19 cellular contexts compared by ENCODE assay signal in the genomic region with DNA sequence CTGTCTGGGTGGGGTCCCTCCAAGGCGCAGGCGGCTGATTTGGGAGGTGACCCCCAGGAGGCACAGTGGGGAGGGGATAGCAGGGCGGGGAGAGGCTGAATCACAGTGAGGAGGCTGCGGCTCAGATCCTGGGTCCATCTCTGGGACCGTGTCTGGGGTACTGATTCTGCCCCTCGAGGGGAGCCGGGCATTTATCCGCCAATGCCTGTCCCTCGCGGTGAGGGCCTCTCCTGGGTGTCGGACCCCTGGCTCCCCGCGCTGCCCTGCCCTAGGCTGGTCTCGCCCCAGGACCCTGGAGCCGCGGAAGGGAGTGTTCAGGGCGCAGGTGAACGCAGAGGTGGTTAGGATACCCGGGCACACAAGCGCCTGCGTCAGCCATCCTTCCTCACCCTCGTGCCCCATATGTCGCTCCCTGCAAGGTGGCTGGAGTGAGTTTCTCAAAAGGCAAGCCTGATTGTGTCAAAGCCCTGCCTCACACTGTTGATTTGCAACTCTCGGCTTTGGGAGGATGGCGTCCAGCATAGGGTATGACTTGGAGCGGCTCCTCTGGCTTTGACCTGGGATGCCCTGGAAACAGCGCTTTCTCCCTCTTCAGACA.
DNase-seq lines count a peak whose midpoint lies in the region; ATAC-seq and TF ChIP-seq lines count a peak whose summit lies in the region.
"Had no signal": no experiment of that assay in that cellular context is flagged by ENCODE, and none has a peak within 500 bp of the region (broad histone marks: within the 10 kb centered on the region; RNA-seq: fewer than 3 reads in every experiment).

No MANE protein-coding gene starts in this region.

- ATAC-seq in activated CD8-positive, alpha-beta T cell treated with anti-CD3 and anti-CD28 coated beads, Interleukin-2, amount 10 ng/mL, durations not matched to agents 7 days and 5 days, result no peak
- no peak for ATAC-seq in activated CD8-positive, alpha-beta T cell treated with anti-CD3 and anti-CD28 coated beads for 36 hours

- TF ChIP-seq CTCF in activated CD8-positive, alpha-beta T cell treated with anti-CD3 and anti-CD28 coated beads for 36 hours (IDR thresholded peaks at IDR 0.05), result no peak
- TF ChIP-seq CTCF in WERI-Rb-1 (IDR thresholded peaks at IDR 0.05; ENCODE audit: low read depth, low read length), result no peak
- no peak for TF ChIP-seq CTCF in hepatocyte (IDR thresholded peaks at IDR 0.05; ENCODE audit: poor library complexity)

- no peaks in the 10 kb centered on the region for H3K36me3 ChIP-seq in WERI-Rb-1
- H3K36me3 ChIP-seq in hepatocyte (replicated peaks; ENCODE audit: insufficient read depth, low read depth), result no peaks in the 10 kb centered on the region
- H3K36me3 ChIP-seq: Peyer's patch had no signal

- no peaks in the 10 kb centered on the region for H4K20me1 ChIP-seq in hepatocyte (ENCODE audit: insufficient read depth, poor library complexity, severe bottlenecking)

- no peaks in the 10 kb centered on the region for H3K4me1 Mint-ChIP-seq in activated CD8-positive, alpha-beta T cell treated with anti-CD3 and anti-CD28 coated beads, Interleukin-2, amount 10 ng/mL, durations not matched to agents 7 days and 5 days (ENCODE audit: low read depth)
- no peaks in the 10 kb centered on the region for H3K4me1 Mint-ChIP-seq in activated CD8-positive, alpha-beta T cell treated with anti-CD3 and anti-CD28 coated beads for 36 hours (ENCODE audit: low read depth)
- H3K4me1 Mint-ChIP-seq: CD14-positive monocyte had no signal

- CTCF ChIA-PET in activated CD8-positive, alpha-beta T cell treated with anti-CD3 and anti-CD28 coated beads, Interleukin-2, amount 10 ng/mL, durations not matched to agents 7 days and 5 days (lab: Charles Lee), result no interaction called here
- CTCF ChIA-PET in activated CD8-positive, alpha-beta T cell treated with anti-CD3 and anti-CD28 coated beads for 36 hours (lab: Charles Lee), result no interaction called here

- DNase-seq in activated CD8-positive, alpha-beta T cell treated with anti-CD3 and anti-CD28 coated beads, Interleukin-2, amount 10 ng/mL, durations not matched to agents 7 days and 5 days, result peak; percentile 13
- no peak for DNase-seq in activated CD8-positive, alpha-beta T cell treated with anti-CD3 and anti-CD28 coated beads for 36 hours
- DNase-seq in WERI-Rb-1 (peak; percentile 3), islet precursor cell (peak; percentile 43), hepatocyte (ENCODE audit: low spot score) (no peak), AG08396 (ENCODE audit: low spot score) (no peak), NCI-H2171 (lab: John Stamatoyannopoulos, UW) (no peak)
- DNase-seq in stimulated activated CD8-positive, alpha-beta memory T cell treated with anti-CD3 and anti-CD28 coated beads, Interleukin-4, amount 100 ng/mL, for 48 hours, result peak; percentile 8
- DNase-seq: 8988T, AML-193, GDM1, Kasumi-1, NCI-H1694, NCI-H2081, NCI-H2171 treated with DMSO at 0.1 percent for 48 hours, NCI-H524 treated with DMSO at 0.1 percent for 48 hours, NCI-H82 had no signal

- POLR2A ChIA-PET in activated CD8-positive, alpha-beta T cell treated with anti-CD3 and anti-CD28 coated beads, Interleukin-2, amount 10 ng/mL, durations not matched to agents 7 days and 5 days (lab: Charles Lee), result no interaction called here
- POLR2A ChIA-PET in activated CD8-positive, alpha-beta T cell treated with anti-CD3 and anti-CD28 coated beads for 36 hours (lab: Charles Lee), result no interaction called here

- peaks cover 18% of the 10 kb centered on the region for H3K27me3 Mint-ChIP-seq in activated CD8-positive, alpha-beta T cell treated with anti-CD3 and anti-CD28 coated beads, Interleukin-2, amount 10 ng/mL, durations not matched to agents 7 days and 5 days (ENCODE audit: low read depth)
- H3K27me3 Mint-ChIP-seq in activated CD8-positive, alpha-beta T cell treated with anti-CD3 and anti-CD28 coated beads for 36 hours, result peaks cover 19% of the 10 kb centered on the region

- no peaks in the 10 kb centered on the region for H3K27me3 ChIP-seq in WERI-Rb-1 (ENCODE audit: insufficient read depth, low read depth, severe bottlenecking)
- peaks cover 4% of the 10 kb centered on the region for H3K27me3 ChIP-seq in hepatocyte
- H3K27me3 ChIP-seq: Peyer's patch had no signal

- H3K9me3 ChIP-seq in WERI-Rb-1 (ENCODE audit: severe bottlenecking), result no peaks in the 10 kb centered on the region
- H3K9me3 ChIP-seq in hepatocyte (ENCODE audit: low read depth), result no peaks in the 10 kb centered on the region

- H3K27ac ChIP-seq in WERI-Rb-1, result no peak overlapping the region
- no peak overlapping the region for H3K27ac ChIP-seq in hepatocyte
- H3K27ac ChIP-seq: Peyer's patch had no signal

- H3K9me2 ChIP-seq in hepatocyte (replicated peaks; ENCODE audit: insufficient read depth), result no peaks in the 10 kb centered on the region

- H3K4me3 ChIP-seq in WERI-Rb-1 (ENCODE audit: low read depth, low read length) (no peak overlapping the region), hepatocyte (no peak overlapping the region)
- H3K4me3 ChIP-seq: Peyer's patch had no signal

- H3K4me1 ChIP-seq in hepatocyte (ENCODE audit: insufficient read depth), result no peaks in the 10 kb centered on the region
- H3K4me1 ChIP-seq: Peyer's patch had no signal

- H2AFZ ChIP-seq in hepatocyte, result no peak overlapping the region

- H3K4me2 ChIP-seq in hepatocyte, result no peak overlapping the region

- no peaks in the 10 kb centered on the region for H3K36me3 Mint-ChIP-seq in activated CD8-positive, alpha-beta T cell treated with anti-CD3 and anti-CD28 coated beads, Interleukin-2, amount 10 ng/mL, durations not matched to agents 7 days and 5 days (ENCODE audit: low read depth)
- H3K36me3 Mint-ChIP-seq in activated CD8-positive, alpha-beta T cell treated with anti-CD3 and anti-CD28 coated beads for 36 hours (ENCODE audit: low read depth), result no peaks in the 10 kb centered on the region
- H3K36me3 Mint-ChIP-seq: CD14-positive monocyte had no signal

- H3K27ac Mint-ChIP-seq in activated CD8-positive, alpha-beta T cell treated with anti-CD3 and anti-CD28 coated beads, Interleukin-2, amount 10 ng/mL, durations not matched to agents 7 days and 5 days, result no peak overlapping the region
- no peak overlapping the region for H3K27ac Mint-ChIP-seq in activated CD8-positive, alpha-beta T cell treated with anti-CD3 and anti-CD28 coated beads for 36 hours
- H3K27ac Mint-ChIP-seq: CD14-positive monocyte had no signal

- no peaks in the 10 kb centered on the region for H3K9me3 Mint-ChIP-seq in activated CD8-positive, alpha-beta T cell treated with anti-CD3 and anti-CD28 coated beads, Interleukin-2, amount 10 ng/mL, durations not matched to agents 7 days and 5 days (ENCODE audit: insufficient read depth)
- no peaks in the 10 kb centered on the region for H3K9me3 Mint-ChIP-seq in activated CD8-positive, alpha-beta T cell treated with anti-CD3 and anti-CD28 coated beads for 36 hours
- H3K9me3 Mint-ChIP-seq: CD14-positive monocyte had no signal

- intact Hi-C loops in activated CD8-positive, alpha-beta T cell treated with anti-CD3 and anti-CD28 coated beads for 36 hours (cut with micrococcal nuclease), result no loop called here

- WGBS in hepatocyte (ENCODE audit: low lambda C conversion rate, missing lambda C conversion rate), result 87% methylated on average over 27 of the region's 27 CpGs

- no peaks in the 10 kb centered on the region for H3K79me2 ChIP-seq in hepatocyte

- no peak overlapping the region for H3K4me3 Mint-ChIP-seq in activated CD8-positive, alpha-beta T cell treated with anti-CD3 and anti-CD28 coated beads, Interleukin-2, amount 10 ng/mL, durations not matched to agents 7 days and 5 days
- H3K4me3 Mint-ChIP-seq in activated CD8-positive, alpha-beta T cell treated with anti-CD3 and anti-CD28 coated beads for 36 hours, result no peak overlapping the region
- H3K4me3 Mint-ChIP-seq: CD14-positive monocyte had no signal

Comparison
In these comparisons a context has a peak if more than half of its experiments do, and no peak if none do; other contexts are left out.
1. DNase-seq: peak in activated CD8-positive, alpha-beta T cell treated with anti-CD3 and anti-CD28 coated beads, Interleukin-2, amount 10 ng/mL, durations not matched to agents 7 days and 5 days (single experiment), WERI-Rb-1 (single experiment), islet precursor cell (single experiment) and stimulated activated CD8-positive, alpha-beta memory T cell treated with anti-CD3 and anti-CD28 coated beads, Interleukin-4, amount 100 ng/mL, for 48 hours (single experiment); none in activated CD8-positive, alpha-beta T cell treated with anti-CD3 and anti-CD28 coated beads for 36 hours (single experiment), hepatocyte (single experiment), AG08396 (single experiment) and NCI-H2171 (single experiment).